Comparison of ENCODE assay signal across 8 cellular contexts in the genomic region with DNA sequence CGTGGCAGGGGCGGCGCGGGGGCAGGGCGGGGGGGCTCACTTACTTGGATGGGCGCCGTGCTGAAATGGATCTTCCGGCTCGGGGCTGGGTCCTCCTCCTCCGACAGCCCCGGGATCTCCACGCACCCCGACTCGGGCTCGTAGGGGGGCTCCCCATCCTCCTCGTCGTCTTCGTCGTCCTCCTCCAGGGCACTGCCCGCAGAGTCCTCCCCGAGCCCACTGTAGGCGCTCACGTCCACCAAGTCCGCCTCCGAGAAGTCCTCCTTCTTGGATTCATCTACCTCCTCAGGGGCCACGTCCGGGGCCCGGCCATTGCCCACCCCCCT. TPM values are rescaled to one million over a fixed set of nuclear protein-coding genes. Genes with fewer than 3 reads are reported as not detected.
DNase-seq lines count a peak whose midpoint lies in the region; ATAC-seq and TF ChIP-seq lines count a peak whose summit lies in the region.

No MANE protein-coding gene starts in this region.

- peaks cover 42% of the 10 kb centered on the region for H3K4me1 ChIP-seq in ACC112 (ENCODE audit: control insufficient read depth, insufficient read depth, low read length, unreplicated experiment)
- peaks cover 17 to 38% of the 10 kb centered on the region in 2 donors for H3K4me1 ChIP-seq in breast epithelium
- peaks cover 70% of the 10 kb centered on the region for H3K4me1 ChIP-seq in mucosa of stomach (ENCODE audit: control insufficient read depth, insufficient read depth, low read length)

- H3K79me2 ChIP-seq in ACC112 (ENCODE audit: control insufficient read depth, insufficient read depth, low read length, unreplicated experiment) = peaks cover 61% of the 10 kb centered on the region

- no peaks in the 10 kb centered on the region for H3K27me3 ChIP-seq in ACC112 (ENCODE audit: insufficient read depth, low read length)
- no peaks in the 10 kb centered on the region for H3K27me3 ChIP-seq in breast epithelium
- no peaks in the 10 kb centered on the region for H3K27me3 ChIP-seq in mucosa of stomach (ENCODE audit: control insufficient read depth, insufficient read depth, low read length)

- no peak for TF ChIP-seq POLR2A in breast epithelium (IDR thresholded peaks at IDR 0.05)

- H3K9ac ChIP-seq in mucosa of stomach (ENCODE audit: low read length) = peak overlapping the region; percentile 55

- no peak overlapping the region for H2AFZ ChIP-seq in ACC112 (ENCODE audit: low read length, unreplicated experiment)

- TF ChIP-seq CTCF in breast epithelium (IDR thresholded peaks at IDR 0.05) = no peak

- H3K4me3 ChIP-seq in ACC112 (ENCODE audit: low read depth, low read length) (peak overlapping the region; percentile 95), breast epithelium (peak overlapping the region; percentile 81 to 90 (median 85)), mucosa of stomach (ENCODE audit: low read length) (no peak overlapping the region)

- intact Hi-C loops in breast epithelium (cut with DNase I; ENCODE audit: low total_unique reads) = no loop called here

- H3K36me3 ChIP-seq in ACC112 (ENCODE audit: insufficient read depth, low read length) (peaks cover 4% of the 10 kb centered on the region; the same call in 1 of the 2 replicates), breast epithelium (no peaks in the 10 kb centered on the region), mucosa of stomach (ENCODE audit: control insufficient read depth, insufficient read depth, low read length) (peaks cover 7% of the 10 kb centered on the region)

- H3K9me3 ChIP-seq in breast epithelium = no peaks in the 10 kb centered on the region
- H3K9me3 ChIP-seq in mucosa of stomach (ENCODE audit: control insufficient read depth, low read length) = no peaks in the 10 kb centered on the region

- ATAC-seq in HG02981 (IDR thresholded peaks at IDR 0.05; ENCODE audit: unreplicated experiment) (peak; percentile 4), GM21786 (IDR thresholded peaks at IDR 0.05; ENCODE audit: unreplicated experiment) (no peak)

- DNase-seq in breast epithelium (ENCODE audit: low spot score in 2 of 2) (no peak), KG1 (lab: John Stamatoyannopoulos, UW) (no peak), pons (ENCODE audit: low spot score) (no peak)
- DNase-seq in activated CD4-positive, CD25-positive, alpha-beta regulatory T cell (lab: John Stamatoyannopoulos, UW) = no peak

- peak overlapping the region; percentile 67 for H3K27ac ChIP-seq in ACC112 (ENCODE audit: low read depth, low read length)
- peak overlapping the region; percentile 88 to 94 for H3K27ac ChIP-seq in breast epithelium

RNA-seq across cellular contexts. Expression of a gene that starts 1.4 kb away (rescaled TPM):
- 10 to 100 TPM; 21.8 to 24.9 (median 22.7) TPM for total RNA-seq in breast epithelium

RNA-seq across cellular contexts. Expression of a gene that starts 16.7 kb away (rescaled TPM):
- total RNA-seq in breast epithelium = 1 to 10 TPM in 1 of 3 donors, under 1 TPM in 2; 0.33 to 2.6 (median 0.73) TPM

RNA-seq across cellular contexts. Expression of a gene that starts 19.1 kb away (rescaled TPM):
- total RNA-seq in breast epithelium = under 1 TPM in 2 of 3 donors, not detected in 1; 0.16 to 0.98 TPM

RNA-seq across cellular contexts. Expression of a gene that starts 52.4 kb away (rescaled TPM):
- total RNA-seq in breast epithelium = 10 to 100 TPM; 23.4 to 67.2 (median 44.5) TPM

RNA-seq across cellular contexts. Expression of a gene that starts 53.9 kb away (rescaled TPM):
- 10 to 100 TPM; 28.2 to 53.4 (median 30.5) TPM for total RNA-seq in breast epithelium
